Comparison of ENCODE assay signal across 1 cellular context in the genomic region with DNA sequence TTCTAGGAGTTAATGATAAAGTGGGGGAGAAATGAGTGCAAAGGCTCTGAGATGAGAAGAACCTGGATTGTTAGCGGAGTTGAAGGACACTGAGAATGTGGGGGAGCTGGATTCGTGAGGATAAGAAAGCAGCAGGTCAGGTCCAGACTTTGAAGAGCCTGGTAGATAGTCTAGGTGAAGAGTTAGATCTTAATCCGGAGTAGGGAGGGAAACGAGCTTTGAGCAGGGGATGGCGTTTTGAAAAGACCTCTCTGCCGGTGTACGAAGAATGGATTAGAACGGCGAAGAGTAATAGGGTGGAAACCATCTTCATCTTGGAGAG.
TF ChIP-seq lines count a peak whose summit lies in the region.

No MANE protein-coding gene starts in this region.

TF ChIP-seq in SK-N-SH treated with all-trans-retinoic acid at 6 μM for 48 hours, 23 proteins besides CTCF, POLR2A, EP300 and RAD21 (continued from another document):
- no peak for TF ChIP-seq GLIS3 (CRISPR knock-in tag; IDR thresholded peaks at IDR 0.05)
- TF ChIP-seq TOX (CRISPR knock-in tag; IDR thresholded peaks at IDR 0.05; ENCODE audit: borderline replicate concordance): no peak
- TF ChIP-seq ISL1 (CRISPR knock-in tag; IDR thresholded peaks at IDR 0.05): no peak
- no peak for TF ChIP-seq ZFP30 (CRISPR knock-in tag; IDR thresholded peaks at IDR 0.05)
- TF ChIP-seq, protein P1, sequence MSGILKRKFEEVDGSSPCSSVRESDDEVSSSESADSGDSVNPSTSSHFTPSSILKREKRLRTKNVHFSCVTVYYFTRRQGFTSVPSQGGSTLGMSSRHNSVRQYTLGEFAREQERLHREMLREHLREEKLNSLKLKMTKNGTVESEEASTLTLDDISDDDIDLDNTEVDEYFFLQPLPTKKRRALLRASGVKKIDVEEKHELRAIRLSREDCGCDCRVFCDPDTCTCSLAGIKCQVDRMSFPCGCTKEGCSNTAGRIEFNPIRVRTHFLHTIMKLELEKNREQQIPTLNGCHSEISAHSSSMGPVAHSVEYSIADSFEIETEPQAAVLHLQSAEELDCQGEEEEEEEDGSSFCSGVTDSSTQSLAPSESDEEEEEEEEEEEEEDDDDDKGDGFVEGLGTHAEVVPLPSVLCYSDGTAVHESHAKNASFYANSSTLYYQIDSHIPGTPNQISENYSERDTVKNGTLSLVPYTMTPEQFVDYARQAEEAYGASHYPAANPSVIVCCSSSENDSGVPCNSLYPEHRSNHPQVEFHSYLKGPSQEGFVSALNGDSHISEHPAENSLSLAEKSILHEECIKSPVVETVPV (CRISPR knock-in tag; IDR thresholded peaks at IDR 0.05): no peak
- no peak for TF ChIP-seq ZFP3 (CRISPR knock-in tag; IDR thresholded peaks at IDR 0.05)
- no peak for TF ChIP-seq PPARA (CRISPR knock-in tag; IDR thresholded peaks at IDR 0.05; ENCODE audit: borderline replicate concordance)
- TF ChIP-seq ZNF70 (CRISPR knock-in tag; IDR thresholded peaks at IDR 0.05): no peak
- TF ChIP-seq RARB (CRISPR knock-in tag; IDR thresholded peaks at IDR 0.05): no peak
- TF ChIP-seq CSDC2 (CRISPR knock-in tag; IDR thresholded peaks at IDR 0.05): no peak
- TF ChIP-seq, protein P2, sequence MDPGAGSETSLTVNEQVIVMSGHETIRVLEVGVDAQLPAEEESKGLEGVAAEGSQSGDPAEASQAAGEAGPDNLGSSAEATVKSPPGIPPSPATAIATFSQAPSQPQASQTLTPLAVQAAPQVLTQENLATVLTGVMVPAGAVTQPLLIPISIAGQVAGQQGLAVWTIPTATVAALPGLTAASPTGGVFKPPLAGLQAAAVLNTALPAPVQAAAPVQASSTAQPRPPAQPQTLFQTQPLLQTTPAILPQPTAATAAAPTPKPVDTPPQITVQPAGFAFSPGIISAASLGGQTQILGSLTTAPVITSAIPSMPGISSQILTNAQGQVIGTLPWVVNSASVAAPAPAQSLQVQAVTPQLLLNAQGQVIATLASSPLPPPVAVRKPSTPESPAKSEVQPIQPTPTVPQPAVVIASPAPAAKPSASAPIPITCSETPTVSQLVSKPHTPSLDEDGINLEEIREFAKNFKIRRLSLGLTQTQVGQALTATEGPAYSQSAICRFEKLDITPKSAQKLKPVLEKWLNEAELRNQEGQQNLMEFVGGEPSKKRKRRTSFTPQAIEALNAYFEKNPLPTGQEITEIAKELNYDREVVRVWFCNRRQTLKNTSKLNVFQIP (CRISPR knock-in tag; IDR thresholded peaks at IDR 0.05; ENCODE audit: borderline replicate concordance, low read depth): no peak
